29 cellular contexts compared by ENCODE assay signal in the genomic region with DNA sequence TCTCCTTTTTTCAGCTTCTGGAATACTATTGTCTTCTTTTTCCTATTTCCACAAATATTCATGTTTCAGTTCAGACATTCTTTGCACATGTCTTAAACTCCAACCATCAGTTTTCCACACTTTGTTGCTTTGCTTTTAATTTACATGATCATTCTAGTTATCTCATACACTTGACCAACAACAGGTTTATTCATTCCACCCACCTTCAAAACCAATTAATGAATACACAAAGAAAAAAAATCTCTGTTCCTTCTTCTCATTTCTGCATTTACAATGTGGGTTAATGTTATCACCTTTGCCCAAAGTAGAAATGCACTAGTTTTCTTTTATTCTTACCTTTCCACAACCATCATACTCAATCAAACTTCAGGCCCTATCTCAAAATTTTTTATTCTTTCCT.
"Had no signal": no experiment of that assay in that cellular context is flagged by ENCODE, and none has a peak within 500 bp of the region (broad histone marks: within the 10 kb centered on the region; RNA-seq: fewer than 3 reads in every experiment).

No MANE protein-coding gene starts in this region.

- H3K4me3 ChIP-seq: stomach, suprapubic skin, testis, thoracic aorta, thyroid gland, tibial artery, tibial nerve, transverse colon, upper lobe of left lung, upper lobe of right lung, uterus, vagina had no signal

- H3K4me3 Mint-ChIP-seq: stimulated activated effector memory CD8-positive, alpha-beta T cell treated with anti-CD3 and anti-CD28 coated beads, Interleukin-12 subunit alpha, Interleukin-12 subunit beta, amount 100 ng/mL, for 72 hours; stimulated activated memory B cell treated with anti-CD40 and anti-IgM and Interleukin-4, amounts not matched to agents 10 μg/mL and 1 μg/mL and 100 μg/mL, for 72 hours; stimulated activated naive B cell treated with anti-CD40 and anti-IgM and Interleukin-4, amounts not matched to agents 10 μg/mL and 1 μg/mL and 100 μg/mL, for 72 hours; stimulated activated naive CD8-positive, alpha-beta T cell treated with anti-CD3 and anti-CD28 coated beads, Interleukin-15, amount 100 ng/mL, for 72 hours; stimulated activated naive CD8-positive, alpha-beta T cell treated with anti-CD3 and anti-CD28 coated beads, Interleukin-15, Interleukin-2, amounts not matched to agents 100 ng/mL and 50 ng/mL, for 24 hours; type B pancreatic cell had no signal

- H3K9me3 Mint-ChIP-seq: stimulated activated effector memory CD8-positive, alpha-beta T cell treated with anti-CD3 and anti-CD28 coated beads, Interleukin-12 subunit alpha, Interleukin-12 subunit beta, amount 100 ng/mL, for 72 hours; stimulated activated memory B cell treated with anti-CD40 and anti-IgM and Interleukin-4, amounts not matched to agents 10 μg/mL and 1 μg/mL and 100 μg/mL, for 72 hours; type B pancreatic cell had no signal

- FAIRE-seq: urothelium cell line had no signal

- H3K27me3 ChIP-seq: stomach, suprapubic skin, testis, thyroid gland, tibial artery, tibial nerve, transverse colon, upper lobe of left lung, upper lobe of right lung, uterus, vagina had no signal

- H3K27ac ChIP-seq: stomach, suprapubic skin, testis, thoracic aorta, thyroid gland, tibial artery, tibial nerve, transverse colon, upper lobe of left lung, upper lobe of right lung, uterus, vagina had no signal

- ATAC-seq: stimulated activated effector memory CD8-positive, alpha-beta T cell treated with anti-CD3 and anti-CD28 coated beads, Interleukin-12 subunit alpha, Interleukin-12 subunit beta, amount 100 ng/mL, for 72 hours; stimulated activated memory B cell treated with anti-CD40 and anti-IgM and Interleukin-4, amounts not matched to agents 10 μg/mL and 1 μg/mL and 100 μg/mL, for 72 hours; stimulated activated naive B cell treated with anti-CD40 and anti-IgM and Interleukin-4, amounts not matched to agents 10 μg/mL and 1 μg/mL and 100 μg/mL, for 72 hours; stimulated activated naive CD8-positive, alpha-beta T cell treated with anti-CD3 and anti-CD28 coated beads, Interleukin-15, amount 100 ng/mL, for 72 hours; stimulated activated naive CD8-positive, alpha-beta T cell treated with anti-CD3 and anti-CD28 coated beads, Interleukin-15, Interleukin-2, amounts not matched to agents 100 U/mL and 50 U/mL, for 24 hours; upper lobe of right lung had no signal

- H3K27ac Mint-ChIP-seq: stimulated activated effector memory CD8-positive, alpha-beta T cell treated with anti-CD3 and anti-CD28 coated beads, Interleukin-12 subunit alpha, Interleukin-12 subunit beta, amount 100 ng/mL, for 72 hours; stimulated activated memory B cell treated with anti-CD40 and anti-IgM and Interleukin-4, amounts not matched to agents 10 μg/mL and 1 μg/mL and 100 μg/mL, for 72 hours; stimulated activated naive B cell treated with anti-CD40 and anti-IgM and Interleukin-4, amounts not matched to agents 10 μg/mL and 1 μg/mL and 100 μg/mL, for 72 hours; stimulated activated naive CD8-positive, alpha-beta T cell treated with anti-CD3 and anti-CD28 coated beads, Interleukin-15, amount 100 ng/mL, for 72 hours; stimulated activated naive CD8-positive, alpha-beta T cell treated with anti-CD3 and anti-CD28 coated beads, Interleukin-15, Interleukin-2, amounts not matched to agents 100 ng/mL and 50 ng/mL, for 24 hours; type B pancreatic cell had no signal

- H3K36me3 Mint-ChIP-seq: stimulated activated effector memory CD8-positive, alpha-beta T cell treated with anti-CD3 and anti-CD28 coated beads, Interleukin-12 subunit alpha, Interleukin-12 subunit beta, amount 100 ng/mL, for 72 hours; stimulated activated memory B cell treated with anti-CD40 and anti-IgM and Interleukin-4, amounts not matched to agents 10 μg/mL and 1 μg/mL and 100 μg/mL, for 72 hours; stimulated activated naive B cell treated with anti-CD40 and anti-IgM and Interleukin-4, amounts not matched to agents 10 μg/mL and 1 μg/mL and 100 μg/mL, for 72 hours; type B pancreatic cell had no signal

- DNase-seq: stimulated activated CD4-positive, alpha-beta T cell treated with anti-CD3 and anti-CD28 coated beads, Interleukin-2, amount 100 ng/mL, for 48 hours; stimulated activated CD4-positive, alpha-beta T cell treated with anti-CD3 and anti-CD28 coated beads, Interleukin-4, amount 100 ng/mL, for 1 hour; stimulated activated CD4-positive, alpha-beta T cell treated with anti-CD3 and anti-CD28 coated beads, Interleukin-4, amount 100 ng/mL, for 24 hours; stimulated activated CD4-positive, alpha-beta T cell treated with anti-CD3 and anti-CD28 coated beads, Interleukin-4, amount 100 ng/mL, for 4 hours; stimulated activated CD8-positive, alpha-beta memory T cell treated with anti-CD3 and anti-CD28 coated beads, Interleukin-4, amount 100 ng/mL, for 48 hours; stimulated activated naive B cell treated with anti-CD40 and anti-IgM and Interleukin-4, amounts not matched to agents 10 μg/mL and 1 μg/mL and 100 μg/mL, for 72 hours; stimulated activated naive CD4-positive, alpha-beta T cell; stimulated activated naive CD4-positive, alpha-beta T cell treated with Interleukin-2 at 50 U/mL for 16 hours; stimulated activated naive CD8-positive, alpha-beta T cell treated with anti-CD3 and anti-CD28 coated beads, Interleukin-15, amount 100 ng/mL, for 72 hours; stimulated activated naive CD8-positive, alpha-beta T cell treated with anti-CD3 and anti-CD28 coated beads, Interleukin-15, Interleukin-2, amounts not matched to agents 100 U/mL and 50 U/mL, for 24 hours; stomach; substantia nigra; testis; thyroid gland; tibial artery; transverse colon; trophoblast cell; upper lobe of left lung; upper lobe of right lung; uterus had no signal

- H3K36me3 ChIP-seq: stomach, suprapubic skin, thoracic aorta, thyroid gland, tibial artery, tibial nerve, transverse colon, upper lobe of left lung, upper lobe of right lung, uterus, vagina had no signal

- H3K9me3 ChIP-seq: stomach, suprapubic skin, testis, thoracic aorta, thyroid gland, tibial artery, tibial nerve, transverse colon, upper lobe of left lung, upper lobe of right lung, uterus, vagina had no signal

- H3K4me1 Mint-ChIP-seq: stimulated activated effector memory CD8-positive, alpha-beta T cell treated with anti-CD3 and anti-CD28 coated beads, Interleukin-12 subunit alpha, Interleukin-12 subunit beta, amount 100 ng/mL, for 72 hours; stimulated activated memory B cell treated with anti-CD40 and anti-IgM and Interleukin-4, amounts not matched to agents 10 μg/mL and 1 μg/mL and 100 μg/mL, for 72 hours; stimulated activated naive B cell treated with anti-CD40 and anti-IgM and Interleukin-4, amounts not matched to agents 10 μg/mL and 1 μg/mL and 100 μg/mL, for 72 hours; stimulated activated naive CD8-positive, alpha-beta T cell treated with anti-CD3 and anti-CD28 coated beads, Interleukin-15, amount 100 ng/mL, for 72 hours had no signal

- H3K27me3 Mint-ChIP-seq: stimulated activated memory B cell treated with anti-CD40 and anti-IgM and Interleukin-4, amounts not matched to agents 10 μg/mL and 1 μg/mL and 100 μg/mL, for 72 hours; stimulated activated naive B cell treated with anti-CD40 and anti-IgM and Interleukin-4, amounts not matched to agents 10 μg/mL and 1 μg/mL and 100 μg/mL, for 72 hours; stimulated activated naive CD8-positive, alpha-beta T cell treated with anti-CD3 and anti-CD28 coated beads, Interleukin-15, amount 100 ng/mL, for 72 hours; stimulated activated naive CD8-positive, alpha-beta T cell treated with anti-CD3 and anti-CD28 coated beads, Interleukin-15, Interleukin-2, amounts not matched to agents 100 ng/mL and 50 ng/mL, for 24 hours; type B pancreatic cell had no signal

- H3K4me1 ChIP-seq: stomach, suprapubic skin, testis, thyroid gland, tibial artery, tibial nerve, transverse colon, upper lobe of left lung, upper lobe of right lung, uterus, vagina had no signal
